In the genomic region with DNA sequence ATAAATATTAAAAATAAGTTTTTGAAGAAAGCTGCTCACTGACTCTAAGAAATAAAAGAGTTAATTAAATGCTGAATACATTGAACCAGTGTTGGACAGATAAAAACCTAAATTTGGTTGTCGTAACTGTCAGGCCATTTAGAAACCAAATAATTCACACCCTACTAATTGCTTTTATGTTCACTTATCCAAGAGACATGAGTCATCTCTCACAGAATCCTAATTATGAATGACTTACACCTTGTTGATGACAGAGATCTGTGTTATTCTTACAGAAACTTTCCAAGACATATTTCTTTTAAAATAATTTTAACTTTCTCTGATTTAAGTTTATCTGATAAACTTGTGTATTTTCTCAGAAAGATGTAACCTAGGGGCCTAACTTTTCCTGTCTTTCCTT, we compare ENCODE assay signal across 16 cellular contexts.
DNase-seq lines count a peak whose midpoint lies in the region; ATAC-seq, FAIRE-seq and TF ChIP-seq lines count a peak whose summit lies in the region.
"Had no signal": no experiment of that assay in that cellular context is flagged by ENCODE, and none has a peak within 500 bp of the region (broad histone marks: within the 10 kb centered on the region; RNA-seq: fewer than 3 reads in every experiment).

No MANE protein-coding gene starts in this region.

- no peak overlapping the region for H3K4me3 ChIP-seq in A673 (ENCODE audit: low read depth, low read length, poor library complexity, severe bottlenecking)
- H3K4me3 ChIP-seq in GM12878 = no peak overlapping the region
- no peak overlapping the region for H3K4me3 ChIP-seq in stomach

- H3K36me3 ChIP-seq in A673 (ENCODE audit: insufficient read depth, low read length, poor library complexity, severe bottlenecking) = no peaks in the 10 kb centered on the region
- H3K36me3 ChIP-seq in GM12878 (ENCODE audit: control insufficient read depth in 2 of 2, insufficient read depth in 2 of 2, low read length in 1 of 2) = no peaks in the 10 kb centered on the region
- no peaks in the 10 kb centered on the region for H3K36me3 ChIP-seq in stomach
- H3K36me3 ChIP-seq: BE2C had no signal

- RAD21 ChIA-PET in GM12878 (lab: Charles Lee; ENCODE audit: unreplicated experiment) = no interaction called here

- H3K4me1 ChIP-seq in A673 (ENCODE audit: insufficient read depth, low read length, poor library complexity, severe bottlenecking) (peaks cover 51% of the 10 kb centered on the region), GM12878 (ENCODE audit: control insufficient read depth, insufficient read depth, low read length) (no peaks in the 10 kb centered on the region), stomach (peaks cover 0 to 9% (median 0%) of the 10 kb centered on the region in 4 donors)
- H3K4me1 ChIP-seq: BE2C had no signal

- TF ChIP-seq POLR2A in GM12878 (IDR thresholded peaks at IDR 0.05; ENCODE audit: low read depth, low read length) = no peak
- TF ChIP-seq POLR2A in stomach (IDR thresholded peaks at IDR 0.05) = no peak

- H3K9me3 ChIP-seq in A673 (ENCODE audit: low read depth, low read length, poor library complexity, severe bottlenecking) (no peaks in the 10 kb centered on the region), GM12878 (replicated peaks; ENCODE audit: control insufficient read depth, insufficient read depth, low read length) (no peaks in the 10 kb centered on the region), stomach (no peaks in the 10 kb centered on the region)
- H3K9me3 ChIP-seq: BE2C had no signal

- intact Hi-C loops in A673 (cut with micrococcal nuclease; ENCODE audit: unreplicated experiment) (loop anchor here (5.0 kb wide), 2 partner anchors 303 to 337 kb away; no protein-coding TSS in a partner anchor), GM12878 (cut with micrococcal nuclease; ENCODE audit: unreplicated experiment) (no loop called here), stomach (cut with DNase I; ENCODE audit: low total_unique reads) (no loop called here)

- no peak for FAIRE-seq in GM12878 (lab: Jason Lieb, UNC)
- FAIRE-seq: A204.1, GM12891, HepG2, HTR-8/SVneo had no signal

- in situ Hi-C loops in GM12878 (cut with MboI) = no loop called here

- TF ChIP-seq EP300 in GM12878 (IDR thresholded peaks at IDR 0.05; ENCODE audit: borderline replicate concordance in 1 of 2, control insufficient read depth in 1 of 2, low read depth in 2 of 2, low read length in 2 of 2) (no peak), stomach (IDR thresholded peaks at IDR 0.05) (no peak)

- ATAC-seq in GM12878 = no peak
- peak; percentile 60 for ATAC-seq in esophagus mucosa
- ATAC-seq in GM18502 (IDR thresholded peaks at IDR 0.05; ENCODE audit: poor library complexity, unreplicated experiment) = no peak
- ATAC-seq: HepG2 had no signal

- H3K9ac ChIP-seq in GM12878 (ENCODE audit: control insufficient read depth, insufficient read depth, low read length) = no peak overlapping the region

- BruUV-seq in A673 (replicated peaks; lab: Mats Ljungman, UMichigan) = no TSS peak
- BruUV-seq in GM12878 (replicated peaks; lab: Mats Ljungman, UMichigan) = no TSS peak

- H4K20me1 ChIP-seq in GM12878 (ENCODE audit: control insufficient read depth, insufficient read depth) = no peaks in the 10 kb centered on the region

- POLR2A ChIA-PET in A673 (lab: Charles Lee; ENCODE audit: low non-redundant PET) (no interaction called here), GM12878 (lab: Charles Lee) (no interaction called here)

- no peaks in the 10 kb centered on the region for H3K27me3 ChIP-seq in A673 (replicated peaks; ENCODE audit: insufficient read depth, low read depth, low read length, poor library complexity)
- H3K27me3 ChIP-seq in GM12878 (replicated peaks in 1 of 2; ENCODE audit: control insufficient read depth in 2 of 2, insufficient read depth in 2 of 2, low read length in 1 of 2) = no peaks in the 10 kb centered on the region
- H3K27me3 ChIP-seq in stomach = no peaks in the 10 kb centered on the region
- H3K27me3 ChIP-seq: BE2C had no signal

- H3K4me2 ChIP-seq in GM12878 (ENCODE audit: control insufficient read depth, insufficient read depth) = no peak overlapping the region

- CTCF ChIA-PET in A673 (lab: Charles Lee) = no interaction called here
- CTCF ChIA-PET in GM12878 (lab: Yijun Ruan, JAX) = no interaction called here

- H3K27ac ChIP-seq in A673 (ENCODE audit: low read depth, low read length, poor library complexity, severe bottlenecking) = peak overlapping the region; percentile 95
- no peak overlapping the region for H3K27ac ChIP-seq in GM12878 (ENCODE audit: control insufficient read depth, insufficient read depth)
- H3K27ac ChIP-seq in stomach = peak overlapping the region in 3 of 5 donors; percentile 58 to 76 (median 68)

- SMC1A ChIA-PET in GM12878 (lab: Charles Lee; ENCODE audit: uncharacterized antibody, unreplicated experiment) = interaction anchor here (1.2 kb wide), 1 partner anchor 68 kb away, joined by 3 read pairs; no protein-coding TSS in a partner anchor

- no peak for TF ChIP-seq CTCF in A673 (conservative IDR thresholded peaks at IDR 0.05; ENCODE audit: low read depth, low read length)
- TF ChIP-seq CTCF in GM12878 (IDR thresholded peaks at IDR 0.05 in 2 of 3, conservative IDR thresholded peaks at IDR 0.05 in 1 of 3; ENCODE audit: control insufficient read depth in 2 of 3, extremely low read depth in 1 of 3, insufficient read depth in 1 of 3, low read depth in 3 of 3, low read length in 3 of 3) = no peak
- no peak for TF ChIP-seq CTCF in stomach (IDR thresholded peaks at IDR 0.05)

- no peaks in the 10 kb centered on the region for H3K79me2 ChIP-seq in GM12878 (ENCODE audit: control insufficient read depth, insufficient read depth, low read length)

- H2AFZ ChIP-seq in GM12878 (ENCODE audit: control insufficient read depth, low read depth, low read length) = no peak overlapping the region

- DNase-seq in A673 (ENCODE audit: low spot score) = peak; percentile 59
- no peak for DNase-seq in GM12878 (ENCODE audit: low read depth, low spot score)
- DNase-seq in stomach = no peak
- DNase-seq in amygdala (lab: John Stamatoyannopoulos, UW) = no peak
- DNase-seq in stimulated activated CD4-positive, alpha-beta T cell treated with anti-CD3 and anti-CD28 coated beads, Interleukin-2, amount 100 ng/mL, for 48 hours = no peak
- DNase-seq: BE2C; CD4-positive, alpha-beta memory T cell; DMS79; GOT3; H9 had no signal

- TF ChIP-seq RAD21 in GM12878 (IDR thresholded peaks at IDR 0.05; ENCODE audit: insufficient read depth, low read depth, low read length) = no peak

- 41% methylated on average over 1 of the region's 1 CpG for WGBS in GM12878 (ENCODE audit: insufficient coverage, insufficient replicate concordance, low lambda C conversion rate, missing lambda C conversion rate)
- 52 to 68% (median 56%) methylated on average over 1 of the region's 1 CpG for WGBS in stomach, 5 donors

TF ChIP-seq in GM12878, 131 proteins besides CTCF, POLR2A, EP300 and RAD21:
- TF ChIP-seq ZSCAN29 (IDR thresholded peaks at IDR 0.05) = no peak
- TF ChIP-seq, protein P1, sequence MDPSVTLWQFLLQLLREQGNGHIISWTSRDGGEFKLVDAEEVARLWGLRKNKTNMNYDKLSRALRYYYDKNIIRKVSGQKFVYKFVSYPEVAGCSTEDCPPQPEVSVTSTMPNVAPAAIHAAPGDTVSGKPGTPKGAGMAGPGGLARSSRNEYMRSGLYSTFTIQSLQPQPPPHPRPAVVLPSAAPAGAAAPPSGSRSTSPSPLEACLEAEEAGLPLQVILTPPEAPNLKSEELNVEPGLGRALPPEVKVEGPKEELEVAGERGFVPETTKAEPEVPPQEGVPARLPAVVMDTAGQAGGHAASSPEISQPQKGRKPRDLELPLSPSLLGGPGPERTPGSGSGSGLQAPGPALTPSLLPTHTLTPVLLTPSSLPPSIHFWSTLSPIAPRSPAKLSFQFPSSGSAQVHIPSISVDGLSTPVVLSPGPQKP (IDR thresholded peaks at IDR 0.05; ENCODE audit: low read depth, low read length) = no peak
- TF ChIP-seq, protein P2, sequence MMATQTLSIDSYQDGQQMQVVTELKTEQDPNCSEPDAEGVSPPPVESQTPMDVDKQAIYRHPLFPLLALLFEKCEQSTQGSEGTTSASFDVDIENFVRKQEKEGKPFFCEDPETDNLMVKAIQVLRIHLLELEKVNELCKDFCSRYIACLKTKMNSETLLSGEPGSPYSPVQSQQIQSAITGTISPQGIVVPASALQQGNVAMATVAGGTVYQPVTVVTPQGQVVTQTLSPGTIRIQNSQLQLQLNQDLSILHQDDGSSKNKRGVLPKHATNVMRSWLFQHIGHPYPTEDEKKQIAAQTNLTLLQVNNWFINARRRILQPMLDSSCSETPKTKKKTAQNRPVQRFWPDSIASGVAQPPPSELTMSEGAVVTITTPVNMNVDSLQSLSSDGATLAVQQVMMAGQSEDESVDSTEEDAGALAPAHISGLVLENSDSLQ (IDR thresholded peaks at IDR 0.05) = no peak
- peak; percentile 56; the same call in 1 of the 2 replicates for TF ChIP-seq MTA2 (IDR thresholded peaks at IDR 0.05; ENCODE audit: low read depth)
- no peak for TF ChIP-seq TCF12 (IDR thresholded peaks at IDR 0.05; ENCODE audit: low read depth, low read length)
- TF ChIP-seq NR2C1 (IDR thresholded peaks at IDR 0.05) = no peak
TF ChIP-seq in GM12878: peak in this region for 1.
